In genomic region chr7:77729574-77730348, GRCh38 we compare ENCODE assay signal across 18 cellular contexts. TPM values are rescaled to one million over a fixed set of nuclear protein-coding genes. Genes with fewer than 3 reads are reported as not detected.
DNase-seq lines count a peak whose midpoint lies in the region; ATAC-seq and TF ChIP-seq lines count a peak whose summit lies in the region.
"Had no signal": no experiment of that assay in that cellular context is flagged by ENCODE, and none has a peak within 500 bp of the region (broad histone marks: within the 10 kb centered on the region; RNA-seq: fewer than 3 reads in every experiment).

No MANE protein-coding gene starts in this region.

- no peaks in the 10 kb centered on the region for H3K9me3 Mint-ChIP-seq in CD8-positive, alpha-beta T cell
- H3K9me3 Mint-ChIP-seq in HFFc6, result no peaks in the 10 kb centered on the region
- H3K9me3 Mint-ChIP-seq in central memory CD8-positive, alpha-beta T cell, result no peaks in the 10 kb centered on the region
- no peaks in the 10 kb centered on the region for H3K9me3 Mint-ChIP-seq in naive thymus-derived CD4-positive, alpha-beta T cell

- DNase-seq in CD8-positive, alpha-beta T cell, result no peak
- DNase-seq in HFFc6 (no peak), NCI-H446 treated with DMSO at 0.1 percent for 48 hours (lab: John Stamatoyannopoulos, UW) (no peak), COLO829 (ENCODE audit: low spot score) (no peak)
- no peak for DNase-seq in central memory CD8-positive, alpha-beta T cell (ENCODE audit: low spot score in 2 of 2)
- no peak for DNase-seq in naive thymus-derived CD4-positive, alpha-beta T cell
- no peak for DNase-seq in stimulated activated naive CD8-positive, alpha-beta T cell treated with anti-CD3 and anti-CD28 coated beads, Interleukin-15, Interleukin-2, amounts not matched to agents 100 U/mL and 50 U/mL, for 24 hours
- DNase-seq: AML-193; dermis blood vessel endothelial cell; DMS53; heart left ventricle; kidney glomerular epithelial cell; NCI-H1092; occipital lobe; PC-9; sigmoid colon; stimulated activated CD4-positive, alpha-beta T cell treated with anti-CD3 and anti-CD28 coated beads, Interleukin-2, amount 100 ng/mL, for 48 hours; testis had no signal

- peaks cover 5% of the 10 kb centered on the region for H3K36me3 Mint-ChIP-seq in CD8-positive, alpha-beta T cell
- no peaks in the 10 kb centered on the region for H3K36me3 Mint-ChIP-seq in HFFc6 (ENCODE audit: low read depth)
- peaks cover 10% of the 10 kb centered on the region for H3K36me3 Mint-ChIP-seq in central memory CD8-positive, alpha-beta T cell (ENCODE audit: insufficient read depth)
- peaks cover 0 to 13% (median 4%) of the 10 kb centered on the region in 5 donors for H3K36me3 Mint-ChIP-seq in naive thymus-derived CD4-positive, alpha-beta T cell

- H3K4me3 ChIP-seq in CD8-positive, alpha-beta T cell (ENCODE audit: low read depth, low read length), result no peak overlapping the region
- no peak overlapping the region for H3K4me3 ChIP-seq in naive thymus-derived CD4-positive, alpha-beta T cell (ENCODE audit: low read length)
- H3K4me3 ChIP-seq: heart left ventricle, PC-9, sigmoid colon, testis had no signal

- no peaks in the 10 kb centered on the region for H3K9me3 ChIP-seq in CD8-positive, alpha-beta T cell (ENCODE audit: low read length)
- H3K9me3 ChIP-seq in naive thymus-derived CD4-positive, alpha-beta T cell (ENCODE audit: control insufficient read depth in 2 of 3, low read length in 3 of 3), result no peaks in the 10 kb centered on the region
- H3K9me3 ChIP-seq: heart left ventricle, sigmoid colon, testis had no signal

- no peak overlapping the region for H3K4me3 Mint-ChIP-seq in CD8-positive, alpha-beta T cell
- peak overlapping the region; percentile 41; the same call in 1 of the 2 replicates for H3K4me3 Mint-ChIP-seq in HFFc6
- H3K4me3 Mint-ChIP-seq in central memory CD8-positive, alpha-beta T cell, result no peak overlapping the region
- peak overlapping the region in 5 of 10 donors; percentile 10 to 85 (median 38) for H3K4me3 Mint-ChIP-seq in naive thymus-derived CD4-positive, alpha-beta T cell

- no peak for TF ChIP-seq CTCF in CD8-positive, alpha-beta T cell (IDR thresholded peaks at IDR 0.05)
- TF ChIP-seq CTCF in HFFc6 (IDR thresholded peaks at IDR 0.05), result no peak

- no peaks in the 10 kb centered on the region for H3K36me3 ChIP-seq in CD8-positive, alpha-beta T cell (ENCODE audit: insufficient read depth, low read length)
- H3K36me3 ChIP-seq in naive thymus-derived CD4-positive, alpha-beta T cell (ENCODE audit: control insufficient read depth in 2 of 3, insufficient read depth in 3 of 3, low read length in 3 of 3), result no peaks in the 10 kb centered on the region
- H3K36me3 ChIP-seq: heart left ventricle, sigmoid colon had no signal

- H3K27ac Mint-ChIP-seq in CD8-positive, alpha-beta T cell, result peak overlapping the region; percentile 39
- H3K27ac Mint-ChIP-seq in HFFc6, result peak overlapping the region; percentile 87
- H3K27ac Mint-ChIP-seq in central memory CD8-positive, alpha-beta T cell (ENCODE audit: low read depth), result peak overlapping the region; percentile 41
- H3K27ac Mint-ChIP-seq in naive thymus-derived CD4-positive, alpha-beta T cell, result peak overlapping the region in 7 of 9 donors; percentile 8 to 96 (median 79)

- no peaks in the 10 kb centered on the region for H3K27me3 Mint-ChIP-seq in CD8-positive, alpha-beta T cell (ENCODE audit: low read depth)
- no peaks in the 10 kb centered on the region for H3K27me3 Mint-ChIP-seq in HFFc6 (ENCODE audit: insufficient read depth)
- H3K27me3 Mint-ChIP-seq in central memory CD8-positive, alpha-beta T cell, result no peaks in the 10 kb centered on the region
- no peaks in the 10 kb centered on the region for H3K27me3 Mint-ChIP-seq in naive thymus-derived CD4-positive, alpha-beta T cell

- H3K4me1 Mint-ChIP-seq in CD8-positive, alpha-beta T cell (ENCODE audit: low read depth), result peaks cover 67% of the 10 kb centered on the region
- peaks cover 38% of the 10 kb centered on the region for H3K4me1 Mint-ChIP-seq in HFFc6 (ENCODE audit: low read depth)
- peaks cover 49% of the 10 kb centered on the region for H3K4me1 Mint-ChIP-seq in central memory CD8-positive, alpha-beta T cell
- peaks cover 17 to 78% (median 67%) of the 10 kb centered on the region in 7 donors for H3K4me1 Mint-ChIP-seq in naive thymus-derived CD4-positive, alpha-beta T cell

- peaks cover 31% of the 10 kb centered on the region for H3K4me1 ChIP-seq in CD8-positive, alpha-beta T cell (ENCODE audit: insufficient read depth, low read length)
- peaks cover 13 to 20% of the 10 kb centered on the region in 2 donors for H3K4me1 ChIP-seq in naive thymus-derived CD4-positive, alpha-beta T cell (ENCODE audit: control insufficient read depth in 2 of 2, insufficient read depth in 2 of 2, low read length in 2 of 2)

- POLR2A ChIA-PET in CD8-positive, alpha-beta T cell (lab: Charles Lee), result no interaction called here
- POLR2A ChIA-PET in naive thymus-derived CD4-positive, alpha-beta T cell (lab: Charles Lee), result no interaction called here

- intact Hi-C loops in CD8-positive, alpha-beta T cell (cut with DNase I, micrococcal nuclease), result loop anchor here in 1 of 2 experiments (5.0 kb wide), 1 partner anchor 32 kb away; the partner anchor contains the start of gene RSBN1L
- intact Hi-C loops in naive thymus-derived CD4-positive, alpha-beta T cell (cut with micrococcal nuclease), result loop anchor here in 1 of 2 donors (2.0 to 5.0 kb wide), 2 partner anchors 15 to 32 kb away; partner anchors contain the start of gene RSBN1L

- CTCF ChIA-PET in CD8-positive, alpha-beta T cell (lab: Charles Lee), result no interaction called here
- CTCF ChIA-PET in naive thymus-derived CD4-positive, alpha-beta T cell (lab: Charles Lee), result no interaction called here

- H3K27ac ChIP-seq in CD8-positive, alpha-beta T cell (ENCODE audit: low read depth, low read length), result no peak overlapping the region
- H3K27ac ChIP-seq in naive thymus-derived CD4-positive, alpha-beta T cell (ENCODE audit: low read depth, low read length), result no peak overlapping the region
- H3K27ac ChIP-seq: PC-9, testis had no signal

- ATAC-seq in CD8-positive, alpha-beta T cell, result no peak
- ATAC-seq in central memory CD8-positive, alpha-beta T cell (replicated peaks; ENCODE audit: extremely low read depth, poor library complexity, severe bottlenecking), result no peak
- no peak for ATAC-seq in naive thymus-derived CD4-positive, alpha-beta T cell
- no peak for ATAC-seq in stimulated activated naive CD8-positive, alpha-beta T cell treated with anti-CD3 and anti-CD28 coated beads, Interleukin-15, Interleukin-2, amounts not matched to agents 100 U/mL and 50 U/mL, for 24 hours
- ATAC-seq: heart left ventricle had no signal

- H3K27me3 ChIP-seq in CD8-positive, alpha-beta T cell (ENCODE audit: insufficient read depth, low read length), result no peaks in the 10 kb centered on the region
- H3K27me3 ChIP-seq in naive thymus-derived CD4-positive, alpha-beta T cell (ENCODE audit: control insufficient read depth in 2 of 2, insufficient read depth in 2 of 2, low read length in 2 of 2), result no peaks in the 10 kb centered on the region
- H3K27me3 ChIP-seq: heart left ventricle, sigmoid colon, testis had no signal

RNA-seq across cellular contexts. Expression of gene RSBN1L, which starts 33.5 kb away (rescaled TPM):
- total RNA-seq in CD8-positive, alpha-beta T cell, result 10 to 100 TPM in 1 of 2 experiments, 1 to 10 TPM in 1; 7.4 to 10.0 TPM
- 10 to 100 TPM; 11.2 to 14.0 (median 12.9) TPM for total RNA-seq in HFFc6 (2021; fragmentation: NEBNext Ultra II Directional; extraction: Animal tissue kit (Norgen Biotek cat#: 25700))
- 10 to 100 TPM; 19.7 to 41.7 (median 30.8) TPM for total RNA-seq in naive thymus-derived CD4-positive, alpha-beta T cell
- polyA plus RNA-seq in naive thymus-derived CD4-positive, alpha-beta T cell, result 1 to 10 TPM; 7.7 to 7.8 TPM
